In genomic region chr3:69080233-69080644, GRCh38 we compare ENCODE assay signal across 8 cellular contexts. TPM values are rescaled to one million over a fixed set of nuclear protein-coding genes. Genes with fewer than 3 reads are reported as not detected.
A peak's percentile ranks its signal among the peaks of the same experiment; 100 is the strongest.
DNase-seq lines count a peak whose midpoint lies in the region; ATAC-seq and TF ChIP-seq lines count a peak whose summit lies in the region.

Gene UBA3 (minus strand): TSS chr3:69080365. CDS start chr3:69080353, 12 bp downstream.

- H3K4me3 ChIP-seq in heart right ventricle, result peak within 1 kb of the TSS; percentile 72 to 96 (median 86)

- H3K27me3 Mint-ChIP-seq in type B pancreatic cell, result no peaks in the 10 kb centered on the region

- no peaks in the 10 kb centered on the region for H3K9me3 Mint-ChIP-seq in type B pancreatic cell

- peaks cover 0 to 21% (median 6%) of the 10 kb centered on the region in 9 donors for H3K36me3 ChIP-seq in heart right ventricle

- ATAC-seq in HG02623 (IDR thresholded peaks at IDR 0.05; ENCODE audit: unreplicated experiment) (peak; percentile 41), heart right ventricle (peak; percentile 82 to 89 (median 88))

- intact Hi-C loops in heart right ventricle (cut with DNase I) (loop anchor here in 3 of 10 donors (5.0 kb wide), 2 partner anchors 37 to 42 kb away; partner anchors contain the start of gene LMOD3 (in 2 of the 3)), posterior cingulate gyrus (cut with DNase I) (loop anchor here (2.0 to 5.0 kb wide), 2 partner anchors 27 to 68 kb away; partner anchors contain the start of genes EOGT and TMF1)

- no peaks in the 10 kb centered on the region for H3K27me3 ChIP-seq in heart right ventricle

- H3K4me3 Mint-ChIP-seq in type B pancreatic cell, result peak within 1 kb of the TSS; percentile 89

- 0 to 1% (median 0%) methylated on average over 32 to 33 of the region's 33 CpGs for WGBS in adipose tissue, 3 donors
- WGBS in heart right ventricle, 2 donors, result 0 to 1% methylated on average over 33 of the region's 33 CpGs

- peaks cover 53% of the 10 kb centered on the region for H3K4me1 Mint-ChIP-seq in type B pancreatic cell (ENCODE audit: unreplicated experiment)

- DNase-seq in GM10266 (ENCODE audit: extremely low spot score), result peak; percentile 86
- peak; percentile 58 for DNase-seq in NCI-H128 (lab: John Stamatoyannopoulos, UW; ENCODE audit: unreplicated experiment)
- peak; percentile 85 to 90 (median 90) for DNase-seq in T-helper 1 cell
- peak; percentile 93 for DNase-seq in heart right ventricle
- DNase-seq in posterior cingulate gyrus, result peak; percentile 88 to 99 (median 93)
- DNase-seq in type B pancreatic cell (ENCODE audit: extremely low spot score, unreplicated experiment), result peak; percentile 86

- TF ChIP-seq CTCF in GM10266 (IDR thresholded peaks at IDR 0.05; ENCODE audit: control insufficient read depth, insufficient read depth, low read depth, missing control alignments) (no peak), heart right ventricle (IDR thresholded peaks at IDR 0.05) (no peak), type B pancreatic cell (conservative IDR thresholded peaks at IDR 0.05) (no peak)

- peaks cover 7 to 71% (median 60%) of the 10 kb centered on the region in 9 donors for H3K4me1 ChIP-seq in heart right ventricle

- no peaks in the 10 kb centered on the region for H3K9me3 ChIP-seq in heart right ventricle

- no peaks in the 10 kb centered on the region for H3K36me3 Mint-ChIP-seq in type B pancreatic cell

- H3K27ac Mint-ChIP-seq in type B pancreatic cell, result peak within 1 kb of the TSS; percentile 64

- H3K27ac ChIP-seq in adipose tissue (ENCODE audit: low read depth, low read length) (no peak within 1 kb of the TSS), heart right ventricle (peak within 1 kb of the TSS; percentile 25 to 96 (median 90))

RNA-seq across cellular contexts. Expression of gene UBA3, which starts in this region (rescaled TPM):
- polyA plus RNA-seq in adipose tissue, result 10 to 100 TPM; 14.3 to 48.0 (median 37.1) TPM
- 100 to 1,000 TPM in 3 of 10 donors, 10 to 100 TPM in 7; 73.6 to 119 (median 87.2) TPM for total RNA-seq in heart right ventricle
- polyA plus RNA-seq in heart right ventricle, result 10 to 100 TPM; 36.7 to 45.1 TPM
- 55.4 and 68.5 TPM in 2 replicates for total RNA-seq in type B pancreatic cell (ENCODE audit: low replicate concordance)
